ENCODE assay signal across 23 cellular contexts in genomic region chr10:125165584-125166340, GRCh38.
"Had no signal": no experiment of that assay in that cellular context is flagged by ENCODE, and none has a peak within 500 bp of the region (broad histone marks: within the 10 kb centered on the region; RNA-seq: fewer than 3 reads in every experiment).

No MANE protein-coding gene starts in this region.

- ATAC-seq: activated CD4-positive, CD25-positive, alpha-beta regulatory T cell treated with anti-CD3 and anti-CD28 coated beads, Interleukin-2, amount 50 U/mL, for 24 hours; activated CD8-positive, alpha-beta T cell treated with anti-CD3 and anti-CD28 coated beads for 36 hours; SK-N-SH treated with all-trans-retinoic acid at 6 μM for 48 hours had no signal

- H3K4me3 ChIP-seq: breast epithelium, MG63, Peyer's patch, SJSA1 had no signal

- H3K27ac ChIP-seq: breast epithelium, KMS-11, Peyer's patch, SJSA1 had no signal

- H3K27me3 ChIP-seq: breast epithelium, MG63, Peyer's patch had no signal

- H3K36me3 ChIP-seq: breast epithelium, MG63, Peyer's patch, SJSA1 had no signal

- H3K9me3 ChIP-seq: breast epithelium, MG63, Peyer's patch, SJSA1 had no signal

- DNase-seq: activated CD4-positive, alpha-beta T cell treated with anti-CD3 and anti-CD28 coated beads for 4 hours; activated CD8-positive, alpha-beta T cell treated with anti-CD3 and anti-CD28 coated beads for 36 hours; activated effector memory CD4-positive, alpha-beta T cell treated with Interleukin-2 at 50 U/mL for 16 hours; activated naive CD4-positive, alpha-beta T cell; activated T-cell treated with anti-CD3 and anti-CD28 coated beads, Interleukin-2, amount 50 U/mL, for 24 hours; MG63; MV-4-11; NCI-H1105; NCI-H1436; NCI-H1694 treated with DMSO at 0.1 percent for 48 hours; NCI-H2029 treated with DMSO at 0.1 percent for 48 hours; NCI-H446; NCI-H524; SHP77; SW 1271 had no signal

- H3K27ac Mint-ChIP-seq: activated CD8-positive, alpha-beta T cell treated with anti-CD3 and anti-CD28 coated beads for 36 hours; activated naive CD4-positive, alpha-beta T cell treated with anti-CD3 and anti-CD28 coated beads, Interleukin-2, amount 50 U/mL, for 24 hours; activated T-cell treated with anti-CD3 and anti-CD28 coated beads, Interleukin-2, amount 50 U/mL, for 24 hours; activated T-helper 1 cell treated with anti-CD3 and anti-CD28 coated beads, Interleukin-12 subunit alpha, Interleukin-12 subunit beta, Interleukin-2, Interleukin-4 antibody, amounts not matched to agents 30 ng/mL and 10 ng/mL and 1 ng/mL, durations not matched to agents 14 hours and 24 hours and 36 hours had no signal

- H3K9ac ChIP-seq: KMS-11 had no signal

- H3K9me3 Mint-ChIP-seq: activated CD8-positive, alpha-beta T cell treated with anti-CD3 and anti-CD28 coated beads for 36 hours; activated naive CD4-positive, alpha-beta T cell treated with anti-CD3 and anti-CD28 coated beads, Interleukin-2, amount 50 U/mL, for 24 hours; activated T-cell treated with anti-CD3 and anti-CD28 coated beads, Interleukin-2, amount 50 U/mL, for 24 hours; activated T-helper 1 cell treated with anti-CD3 and anti-CD28 coated beads, Interleukin-12 subunit alpha, Interleukin-12 subunit beta, Interleukin-2, Interleukin-4 antibody, amounts not matched to agents 30 ng/mL and 10 ng/mL and 1 ng/mL, durations not matched to agents 14 hours and 24 hours and 36 hours had no signal

- H3K4me1 Mint-ChIP-seq: activated naive CD4-positive, alpha-beta T cell treated with anti-CD3 and anti-CD28 coated beads, Interleukin-2, amount 50 U/mL, for 24 hours had no signal

- H3K4me3 Mint-ChIP-seq: activated CD8-positive, alpha-beta T cell treated with anti-CD3 and anti-CD28 coated beads for 36 hours; activated naive CD4-positive, alpha-beta T cell treated with anti-CD3 and anti-CD28 coated beads, Interleukin-2, amount 50 U/mL, for 24 hours; activated T-cell treated with anti-CD3 and anti-CD28 coated beads, Interleukin-2, amount 50 U/mL, for 24 hours; activated T-helper 1 cell treated with anti-CD3 and anti-CD28 coated beads, Interleukin-12 subunit alpha, Interleukin-12 subunit beta, Interleukin-2, Interleukin-4 antibody, amounts not matched to agents 30 ng/mL and 10 ng/mL and 1 ng/mL, durations not matched to agents 14 hours and 24 hours and 36 hours had no signal
